8 cellular contexts compared by ENCODE assay signal in genomic region chr16:79599256-79599836, GRCh38. TPM values are rescaled to one million over a fixed set of nuclear protein-coding genes. Genes with fewer than 3 reads are reported as not detected.
DNase-seq lines count a peak whose midpoint lies in the region; ATAC-seq and TF ChIP-seq lines count a peak whose summit lies in the region.

No MANE protein-coding gene starts in this region.

- no peaks in the 10 kb centered on the region; the same call in 1 of the 2 replicates for H3K9me3 ChIP-seq in AG04450 (ENCODE audit: control insufficient read depth, insufficient read depth, low read length)
- no peaks in the 10 kb centered on the region for H3K9me3 ChIP-seq in Loucy (ENCODE audit: insufficient read depth, low read depth, low read length)

- no peaks in the 10 kb centered on the region for H3K79me2 ChIP-seq in Loucy (ENCODE audit: insufficient read depth, low read length)

- no peaks in the 10 kb centered on the region for H3K36me3 ChIP-seq in Loucy (ENCODE audit: insufficient read depth, low read length)

- peaks cover 26% of the 10 kb centered on the region for H3K27me3 ChIP-seq in AG04450 (ENCODE audit: control insufficient read depth, insufficient read depth, low read length)
- no peaks in the 10 kb centered on the region for H3K27me3 ChIP-seq in Loucy (ENCODE audit: insufficient read depth, low read length, poor library complexity, severe bottlenecking)

- H3K9ac ChIP-seq in Loucy (ENCODE audit: low read depth, low read length, poor library complexity, severe bottlenecking): peak overlapping the region; percentile 33

- no peaks in the 10 kb centered on the region for H3K9me2 ChIP-seq in Loucy (replicated peaks; ENCODE audit: low read depth, low read length)

- H3K4me3 ChIP-seq in AG04450 (ENCODE audit: low read depth, low read length): peak overlapping the region; percentile 20; the same call in 1 of the 2 replicates
- H3K4me3 ChIP-seq in Loucy (ENCODE audit: low read length, poor library complexity, severe bottlenecking): peak overlapping the region; percentile 85

- DNase-seq in AG04450 (ENCODE audit: low read depth, low spot score): no peak
- DNase-seq in astrocyte of the hippocampus (ENCODE audit: low read depth, low spot score): peak; percentile 63
- DNase-seq in iPS-NIHi11 (ENCODE audit: low spot score): peak; percentile 49
- DNase-seq in stimulated activated CD4-positive, alpha-beta T cell treated with anti-CD3 and anti-CD28 coated beads, Interleukin-4, amount 100 ng/mL, for 24 hours: peak; percentile 33
- no peak for DNase-seq in AG08395 (ENCODE audit: low spot score)

- no peak for ATAC-seq in GM21447 (IDR thresholded peaks at IDR 0.05; ENCODE audit: unreplicated experiment)
- ATAC-seq in HG02840 (IDR thresholded peaks at IDR 0.05; ENCODE audit: low FRiP score, unreplicated experiment): no peak

- H4K20me1 ChIP-seq in Loucy (ENCODE audit: insufficient read depth, low read length, poor library complexity, severe bottlenecking): no peaks in the 10 kb centered on the region

- CTCF ChIA-PET in AG04450 (lab: Charles Lee): no interaction called here

- H3F3A ChIP-seq in Loucy (ENCODE audit: low read depth): 0 out of 2 replicates have a peak, but pooled peaks cover 3% of the 10 kb centered on the region

- H3K27ac ChIP-seq in AG04450 (ENCODE audit: low read depth, low read length): no peak overlapping the region

- peaks cover 26% of the 10 kb centered on the region for H3K4me1 ChIP-seq in Loucy (ENCODE audit: insufficient read depth, low read length, poor library complexity, severe bottlenecking)

- H2AFZ ChIP-seq in Loucy (ENCODE audit: low read length): peak overlapping the region; percentile 82

- TF ChIP-seq CTCF in AG04450 (IDR thresholded peaks at IDR 0.05; ENCODE audit: low read depth, low read length) (no peak), Loucy (conservative IDR thresholded peaks at IDR 0.05; ENCODE audit: low read length) (no peak)

- peak overlapping the region; percentile 73 for H3K4me2 ChIP-seq in Loucy (ENCODE audit: low read depth, low read length, poor library complexity, severe bottlenecking)

- POLR2A ChIA-PET in AG04450 (lab: Yijun Ruan, JAX): no interaction called here

RNA-seq across cellular contexts. Expression of gene MAF, which starts 1.2 kb away (rescaled TPM):
- polyA plus RNA-seq in AG04450 (2011; rRNA removed): 0.07 and 0.09 TPM in 2 replicates
- 0.14 TPM in 1 of 2 replicates, not detected in the other for polyA minus RNA-seq in AG04450 (2011; rRNA and poly(A)+ RNA removed)

Comparison
In these comparisons a context has a peak if more than half of its experiments do, and no peak if none do; other contexts are left out.
1. DNase-seq: peak in astrocyte of the hippocampus (single experiment), iPS-NIHi11 (single experiment) and stimulated activated CD4-positive, alpha-beta T cell treated with anti-CD3 and anti-CD28 coated beads, Interleukin-4, amount 100 ng/mL, for 24 hours (single experiment); none in AG04450 (single experiment) and AG08395 (single experiment).